Comparison of ENCODE assay signal across 8 cellular contexts in genomic region chr17:71460943-71461342, GRCh38.
DNase-seq lines count a peak whose midpoint lies in the region; ATAC-seq and TF ChIP-seq lines count a peak whose summit lies in the region.

No MANE protein-coding gene starts in this region.

- H3K36me3 Mint-ChIP-seq in activated CD4-positive, alpha-beta T cell treated with anti-CD3 and anti-CD28 coated beads for 36 hours (ENCODE audit: low read depth): no peaks in the 10 kb centered on the region
- H3K36me3 Mint-ChIP-seq in naive thymus-derived CD4-positive, alpha-beta T cell: peaks cover 0 to 3% (median 0%) of the 10 kb centered on the region in 5 donors

- H3K4me3 ChIP-seq in PC-9 (no peak overlapping the region), foreskin fibroblast (ENCODE audit: low read depth in 1 of 2, low read length in 2 of 2) (no peak overlapping the region), thyroid gland (replicated peaks in 1 of 3) (no peak overlapping the region), gastrocnemius medialis (no peak overlapping the region), uterus (no peak overlapping the region)
- no peak overlapping the region for H3K4me3 ChIP-seq in naive thymus-derived CD4-positive, alpha-beta T cell (ENCODE audit: low read length)

- no peaks in the 10 kb centered on the region for H3K79me2 ChIP-seq in PC-9 (ENCODE audit: low read depth)

- H3F3A ChIP-seq in PC-9 (ENCODE audit: insufficient read depth, low read depth): no peaks in the 10 kb centered on the region

- H3K27ac ChIP-seq in PC-9: no peak overlapping the region
- H3K27ac ChIP-seq in thyroid gland: no peak overlapping the region
- no peak overlapping the region for H3K27ac ChIP-seq in gastrocnemius medialis
- H3K27ac ChIP-seq in naive thymus-derived CD4-positive, alpha-beta T cell (ENCODE audit: low read depth, low read length): no peak overlapping the region
- no peak overlapping the region for H3K27ac ChIP-seq in uterus

- no peaks in the 10 kb centered on the region for H3K9me2 ChIP-seq in PC-9 (ENCODE audit: insufficient read depth)

- peak; percentile 46 for TF ChIP-seq CTCF in PC-9 (conservative IDR thresholded peaks at IDR 0.05)
- peak; percentile 50 for TF ChIP-seq CTCF in foreskin fibroblast (IDR thresholded peaks at IDR 0.05; ENCODE audit: low read depth, low read length)
- TF ChIP-seq CTCF in thyroid gland (IDR thresholded peaks at IDR 0.05): peak in 4 of 6 experiments; percentile 26 to 53 (median 51)
- peak in 1 of 5 experiments; percentile 10 for TF ChIP-seq CTCF in gastrocnemius medialis (IDR thresholded peaks at IDR 0.05 in 4 of 5, conservative IDR thresholded peaks at IDR 0.05 in 1 of 5)
- no peak for TF ChIP-seq CTCF in uterus (IDR thresholded peaks at IDR 0.05)

- H3K27ac Mint-ChIP-seq in activated CD4-positive, alpha-beta T cell treated with anti-CD3 and anti-CD28 coated beads for 36 hours: no peak overlapping the region
- H3K27ac Mint-ChIP-seq in naive thymus-derived CD4-positive, alpha-beta T cell: no peak overlapping the region

- H3K27me3 Mint-ChIP-seq in activated CD4-positive, alpha-beta T cell treated with anti-CD3 and anti-CD28 coated beads for 36 hours: no peaks in the 10 kb centered on the region
- peaks cover 0 to 4% (median 3%) of the 10 kb centered on the region in 5 donors for H3K27me3 Mint-ChIP-seq in naive thymus-derived CD4-positive, alpha-beta T cell

- intact Hi-C loops in activated CD4-positive, alpha-beta T cell treated with anti-CD3 and anti-CD28 coated beads for 36 hours (cut with DNase I, micrococcal nuclease): loop anchor here in 1 of 2 experiments (5.0 kb wide), 1 partner anchor 824 kb away; no protein-coding TSS in a partner anchor
- intact Hi-C loops in PC-9 (cut with micrococcal nuclease; ENCODE audit: unreplicated experiment) (no loop called here), thyroid gland (cut with DNase I) (loop anchor here (5.0 kb wide), 1 partner anchor 224 kb away; no protein-coding TSS in a partner anchor), gastrocnemius medialis (cut with DNase I; ENCODE audit: low total_unique reads) (loop anchor here (10.0 kb wide), 1 partner anchor 64 kb away; no protein-coding TSS in a partner anchor), uterus (cut with DNase I; ENCODE audit: low total_unique reads) (no loop called here)
- intact Hi-C loops in naive thymus-derived CD4-positive, alpha-beta T cell (cut with micrococcal nuclease): no loop called here

- H3K4me1 ChIP-seq in PC-9 (replicated peaks; ENCODE audit: insufficient read depth) (no peaks in the 10 kb centered on the region), thyroid gland (no peaks in the 10 kb centered on the region), gastrocnemius medialis (no peaks in the 10 kb centered on the region), uterus (no peaks in the 10 kb centered on the region)
- H3K4me1 ChIP-seq in naive thymus-derived CD4-positive, alpha-beta T cell (ENCODE audit: control insufficient read depth in 2 of 2, insufficient read depth in 2 of 2, low read length in 2 of 2): no peaks in the 10 kb centered on the region

- H4K20me1 ChIP-seq in PC-9 (ENCODE audit: insufficient read depth): no peaks in the 10 kb centered on the region

- H2AFZ ChIP-seq in PC-9: no peak overlapping the region

- no TSS peak for BruUV-seq in PC-9 (replicated peaks; lab: Mats Ljungman, UMichigan)

- peak; percentile 8 for DNase-seq in activated CD4-positive, alpha-beta T cell treated with anti-CD3 and anti-CD28 coated beads for 36 hours
- DNase-seq in activated CD4-positive, alpha-beta T cell treated with anti-CD3 and anti-CD28 coated beads, Interleukin-2, amount 50 U/mL, for 48 hours: no peak
- DNase-seq in PC-9 (no peak), foreskin fibroblast (peak; percentile 25 to 68), thyroid gland (peak; percentile 49 to 58), gastrocnemius medialis (no peak), uterus (no peak)
- no peak for DNase-seq in naive thymus-derived CD4-positive, alpha-beta T cell

- no peaks in the 10 kb centered on the region for H3K27me3 ChIP-seq in PC-9 (ENCODE audit: insufficient read depth, low read depth)
- H3K27me3 ChIP-seq in thyroid gland: peaks cover 3% of the 10 kb centered on the region
- H3K27me3 ChIP-seq in gastrocnemius medialis: no peaks in the 10 kb centered on the region
- no peaks in the 10 kb centered on the region for H3K27me3 ChIP-seq in naive thymus-derived CD4-positive, alpha-beta T cell (ENCODE audit: control insufficient read depth in 2 of 2, insufficient read depth in 2 of 2, low read length in 2 of 2)
- peaks cover 0 to 3% of the 10 kb centered on the region in 2 donors for H3K27me3 ChIP-seq in uterus

- H3K36me3 ChIP-seq in PC-9 (ENCODE audit: low read depth) (no peaks in the 10 kb centered on the region), thyroid gland (no peaks in the 10 kb centered on the region), gastrocnemius medialis (no peaks in the 10 kb centered on the region), uterus (no peaks in the 10 kb centered on the region)
- no peaks in the 10 kb centered on the region for H3K36me3 ChIP-seq in naive thymus-derived CD4-positive, alpha-beta T cell (ENCODE audit: control insufficient read depth in 2 of 3, insufficient read depth in 3 of 3, low read length in 3 of 3)

- CTCF ChIA-PET in activated CD4-positive, alpha-beta T cell treated with anti-CD3 and anti-CD28 coated beads for 36 hours (lab: Charles Lee): no interaction called here
- CTCF ChIA-PET in PC-9 (lab: Charles Lee): interaction anchor here (0.6 to 0.8 kb wide), 2 partner anchors 20 to 589 kb away, joined by 4 to 5 read pairs; no protein-coding TSS in a partner anchor
- CTCF ChIA-PET in naive thymus-derived CD4-positive, alpha-beta T cell (lab: Charles Lee): no interaction called here

- POLR2A ChIA-PET in activated CD4-positive, alpha-beta T cell treated with anti-CD3 and anti-CD28 coated beads for 36 hours (lab: Charles Lee): no interaction called here
- POLR2A ChIA-PET in PC-9 (lab: Charles Lee; ENCODE audit: unreplicated experiment): interaction anchor here (0.7 kb wide), 1 partner anchor 20 kb away, joined by 10 read pairs; no protein-coding TSS in a partner anchor
- POLR2A ChIA-PET in naive thymus-derived CD4-positive, alpha-beta T cell (lab: Charles Lee): no interaction called here

- no peak overlapping the region for H3K4me3 Mint-ChIP-seq in activated CD4-positive, alpha-beta T cell treated with anti-CD3 and anti-CD28 coated beads for 36 hours
- H3K4me3 Mint-ChIP-seq in naive thymus-derived CD4-positive, alpha-beta T cell: no peak overlapping the region

- 0 out of 2 replicates have a peak, but pooled peaks cover 9% of the 10 kb centered on the region for H3K9me3 ChIP-seq in PC-9 (ENCODE audit: insufficient read depth, low read depth)
- H3K9me3 ChIP-seq in thyroid gland: no peaks in the 10 kb centered on the region
- no peaks in the 10 kb centered on the region for H3K9me3 ChIP-seq in gastrocnemius medialis
- H3K9me3 ChIP-seq in naive thymus-derived CD4-positive, alpha-beta T cell (ENCODE audit: control insufficient read depth in 2 of 3, low read length in 3 of 3): no peaks in the 10 kb centered on the region
- H3K9me3 ChIP-seq in uterus: no peaks in the 10 kb centered on the region

- no peak overlapping the region for H3K4me2 ChIP-seq in PC-9

- TF ChIP-seq POLR2A in thyroid gland (IDR thresholded peaks at IDR 0.05): no peak
- TF ChIP-seq POLR2A in gastrocnemius medialis (IDR thresholded peaks at IDR 0.05): no peak
- no peak for TF ChIP-seq POLR2A in uterus (IDR thresholded peaks at IDR 0.05)

- H3K9me3 Mint-ChIP-seq in activated CD4-positive, alpha-beta T cell treated with anti-CD3 and anti-CD28 coated beads for 36 hours (ENCODE audit: low read depth): no peaks in the 10 kb centered on the region
- peaks cover 0 to 18% (median 4%) of the 10 kb centered on the region in 11 donors for H3K9me3 Mint-ChIP-seq in naive thymus-derived CD4-positive, alpha-beta T cell

- WGBS in thyroid gland, 2 donors: 74 to 76% methylated on average over 4 of the region's 4 CpGs

- H3K4me1 Mint-ChIP-seq in activated CD4-positive, alpha-beta T cell treated with anti-CD3 and anti-CD28 coated beads for 36 hours: no peaks in the 10 kb centered on the region
- no peaks in the 10 kb centered on the region for H3K4me1 Mint-ChIP-seq in naive thymus-derived CD4-positive, alpha-beta T cell

- no peak for ATAC-seq in activated CD4-positive, alpha-beta T cell treated with anti-CD3 and anti-CD28 coated beads for 36 hours
- no peak for ATAC-seq in gastrocnemius medialis
- ATAC-seq in naive thymus-derived CD4-positive, alpha-beta T cell: no peak

- in situ Hi-C loops in gastrocnemius medialis (cut with MboI; ENCODE audit: low sequenced_read_pairs in 4 of 4): loop anchor here in 1 of 4 donors (25.0 kb wide), 1 partner anchor 1076 kb away; no protein-coding TSS in a partner anchor

Comparison
In these comparisons a context has a peak if more than half of its experiments do, and no peak if none do; other contexts are left out.
1. DNase-seq: peak in activated CD4-positive, alpha-beta T cell treated with anti-CD3 and anti-CD28 coated beads for 36 hours (single experiment), foreskin fibroblast (2 of 2) and thyroid gland (2 of 2); none in activated CD4-positive, alpha-beta T cell treated with anti-CD3 and anti-CD28 coated beads, Interleukin-2, amount 50 U/mL, for 48 hours (0 of 2), PC-9 (0 of 2), gastrocnemius medialis (0 of 2), naive thymus-derived CD4-positive, alpha-beta T cell (0 of 9) and uterus (0 of 2).
2. CTCF ChIP-seq: peak in PC-9 (single experiment), foreskin fibroblast (single experiment) and thyroid gland (4 of 6); none in uterus (0 of 4).
3. intact Hi-C loops: an anchor here in thyroid gland (5.0 kb wide) and gastrocnemius medialis (10.0 kb wide); none called in PC-9, naive thymus-derived CD4-positive, alpha-beta T cell and uterus.